ENCODE assay signal across 8 cellular contexts in the genomic region with DNA sequence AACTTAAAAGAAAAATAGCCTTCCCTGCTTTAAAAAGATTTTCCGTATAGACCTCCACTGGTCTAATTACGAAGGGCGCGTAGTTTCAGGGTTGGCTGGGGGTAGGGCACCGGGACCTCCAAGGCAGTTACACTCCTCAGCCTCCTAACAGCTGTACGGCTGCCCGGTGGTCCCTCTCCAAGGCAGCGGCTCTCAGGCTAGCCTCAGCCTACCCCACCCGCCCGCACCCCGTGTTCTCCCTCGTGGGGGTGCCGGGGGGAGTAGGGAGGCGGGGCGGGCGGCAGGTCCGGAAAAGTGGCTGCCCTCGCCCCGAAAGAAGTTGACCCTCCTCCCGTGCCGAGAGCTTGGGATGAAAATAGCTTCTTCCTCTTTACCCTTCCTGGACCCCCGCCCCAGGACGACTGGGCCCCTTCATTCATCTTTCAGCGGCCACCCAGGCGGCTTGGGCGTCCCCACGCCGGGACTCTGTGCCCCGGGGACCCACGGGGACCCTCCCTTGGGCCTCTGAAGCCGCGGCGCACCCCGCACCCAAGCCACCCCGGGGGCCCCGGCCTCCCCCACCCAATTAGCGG. TPM values are rescaled to one million over a fixed set of nuclear protein-coding genes. Genes with fewer than 3 reads are reported as not detected.
DNase-seq lines count a peak whose midpoint lies in the region; ATAC-seq and TF ChIP-seq lines count a peak whose summit lies in the region.

No MANE protein-coding gene starts in this region.

- peaks cover 7% of the 10 kb centered on the region for H3K36me3 Mint-ChIP-seq in activated CD4-positive, alpha-beta T cell treated with anti-CD3 and anti-CD28 coated beads, Interleukin-2, amount 10 ng/mL, durations not matched to agents 24 days and 14 days (ENCODE audit: low read depth)
- H3K36me3 Mint-ChIP-seq in activated T-helper 17 cell treated with anti-CD3 and anti-CD28 coated beads, Interleukin-2, amount 50 U/mL, for 72 hours (ENCODE audit: low read depth): peaks cover 26% of the 10 kb centered on the region

- H3K36me3 ChIP-seq in neuronal stem cell (replicated peaks in 1 of 2; ENCODE audit: control insufficient read depth in 2 of 2, insufficient read depth in 2 of 2, low read length in 2 of 2): peaks cover 0 to 4% of the 10 kb centered on the region in 2 donors

- H2AFZ ChIP-seq in neuronal stem cell (ENCODE audit: low read length): peak overlapping the region; percentile 100

- H4K91ac ChIP-seq in neuronal stem cell (ENCODE audit: low read depth, low read length, poor library complexity): peak overlapping the region; percentile 30

- WGBS in neuronal stem cell (ENCODE audit: extremely low coverage in 2 of 2, insufficient read length in 2 of 2, insufficient replicate concordance in 1 of 2), 2 donors: no CpG with 5 or more reads among the region's 37 CpGs

- H3K4me1 ChIP-seq in neuronal stem cell (ENCODE audit: control insufficient read depth in 2 of 2, insufficient read depth in 1 of 2, low read depth in 1 of 2, low read length in 2 of 2): peaks cover 7 to 10% of the 10 kb centered on the region in 2 donors

- no peak overlapping the region for H3K23ac ChIP-seq in neuronal stem cell (ENCODE audit: low read depth, low read length, poor library complexity)

- peak overlapping the region; percentile 100 for H3K27ac ChIP-seq in neuronal stem cell (replicated peaks; ENCODE audit: low read length)

- intact Hi-C loops in activated CD4-positive, alpha-beta T cell treated with anti-CD3 and anti-CD28 coated beads, Interleukin-2, amount 10 ng/mL, durations not matched to agents 24 days and 14 days (cut with micrococcal nuclease): loop anchor here (2.0 to 5.0 kb wide), 4 partner anchors 231 to 743 kb away; partner anchors contain the start of genes DYNC1H1, EIF5 and ZNF839

- no peaks in the 10 kb centered on the region for H3K9me3 Mint-ChIP-seq in activated CD4-positive, alpha-beta T cell treated with anti-CD3 and anti-CD28 coated beads, Interleukin-2, amount 10 ng/mL, durations not matched to agents 24 days and 14 days
- H3K9me3 Mint-ChIP-seq in activated T-helper 17 cell treated with anti-CD3 and anti-CD28 coated beads, Interleukin-2, amount 50 U/mL, for 72 hours: no peaks in the 10 kb centered on the region

- peak overlapping the region; percentile 84 for H3K4ac ChIP-seq in neuronal stem cell (ENCODE audit: low read length)

- H3K9ac ChIP-seq in neuronal stem cell (ENCODE audit: low read depth, low read length, poor library complexity): peak overlapping the region; percentile 88

- peaks cover 6% of the 10 kb centered on the region for H3K27me3 Mint-ChIP-seq in activated CD4-positive, alpha-beta T cell treated with anti-CD3 and anti-CD28 coated beads, Interleukin-2, amount 10 ng/mL, durations not matched to agents 24 days and 14 days
- H3K27me3 Mint-ChIP-seq in activated T-helper 17 cell treated with anti-CD3 and anti-CD28 coated beads, Interleukin-2, amount 50 U/mL, for 72 hours: no peaks in the 10 kb centered on the region

- ATAC-seq in activated T-helper 17 cell treated with anti-CD3 and anti-CD28 coated beads, Interleukin-2, amount 50 U/mL, for 72 hours (replicated peaks): no peak
- no peak for ATAC-seq in HG02588 (IDR thresholded peaks at IDR 0.05; ENCODE audit: unreplicated experiment)

- peak overlapping the region; percentile 94 for H3K14ac ChIP-seq in neuronal stem cell (ENCODE audit: low read length)

- peak overlapping the region; percentile 63 for H3K27ac Mint-ChIP-seq in activated CD4-positive, alpha-beta T cell treated with anti-CD3 and anti-CD28 coated beads, Interleukin-2, amount 10 ng/mL, durations not matched to agents 24 days and 14 days
- peak overlapping the region; percentile 77 for H3K27ac Mint-ChIP-seq in activated T-helper 17 cell treated with anti-CD3 and anti-CD28 coated beads, Interleukin-2, amount 50 U/mL, for 72 hours

- H3K4me1 Mint-ChIP-seq in activated CD4-positive, alpha-beta T cell treated with anti-CD3 and anti-CD28 coated beads, Interleukin-2, amount 10 ng/mL, durations not matched to agents 24 days and 14 days: peaks cover 23% of the 10 kb centered on the region
- peaks cover 12% of the 10 kb centered on the region for H3K4me1 Mint-ChIP-seq in activated T-helper 17 cell treated with anti-CD3 and anti-CD28 coated beads, Interleukin-2, amount 50 U/mL, for 72 hours

- no peak for TF ChIP-seq CTCF in fibroblast of villous mesenchyme (IDR thresholded peaks at IDR 0.05; ENCODE audit: insufficient read depth, low read depth, low read length)

- peak overlapping the region; percentile 54 for H3K4me2 ChIP-seq in neuronal stem cell (ENCODE audit: insufficient read depth, low read length, poor library complexity, severe bottlenecking)

- H3K18ac ChIP-seq in neuronal stem cell (ENCODE audit: low read length): peak overlapping the region; percentile 100

- H2BK5ac ChIP-seq in neuronal stem cell (ENCODE audit: low read length): peak overlapping the region; percentile 93

- H2BK12ac ChIP-seq in neuronal stem cell (ENCODE audit: low read length): peak overlapping the region; percentile 73

- peak overlapping the region; percentile 88 for H3K4me3 Mint-ChIP-seq in activated CD4-positive, alpha-beta T cell treated with anti-CD3 and anti-CD28 coated beads, Interleukin-2, amount 10 ng/mL, durations not matched to agents 24 days and 14 days
- H3K4me3 Mint-ChIP-seq in activated T-helper 17 cell treated with anti-CD3 and anti-CD28 coated beads, Interleukin-2, amount 50 U/mL, for 72 hours: peak overlapping the region; percentile 77

- no peak for DNase-seq in activated CD4-positive, alpha-beta T cell treated with anti-CD3 and anti-CD28 coated beads, Interleukin-2, amount 10 ng/mL, durations not matched to agents 24 days and 14 days
- DNase-seq in activated CD4-positive, alpha-beta T cell treated with anti-CD3 and anti-CD28 coated beads for 48 hours: no peak
- DNase-seq in NCI-H1092 treated with DMSO at 0.1 percent for 48 hours (lab: John Stamatoyannopoulos, UW): peak; percentile 37
- peak; percentile 40 for DNase-seq in fibroblast of villous mesenchyme (ENCODE audit: low read depth)
- DNase-seq in neuronal stem cell (ENCODE audit: low spot score): no peak
- DNase-seq in stimulated activated naive CD4-positive, alpha-beta T cell treated with Interleukin-2 at 50 U/mL for 16 hours (lab: John Stamatoyannopoulos, UW): no peak

- H2AK5ac ChIP-seq in neuronal stem cell (ENCODE audit: low read depth, low read length): peak overlapping the region; percentile 98

- H4K8ac ChIP-seq in neuronal stem cell (ENCODE audit: low read depth, low read length): peak overlapping the region; percentile 65

- peak overlapping the region; percentile 81 for H2BK15ac ChIP-seq in neuronal stem cell (ENCODE audit: low read length)

- H3K4me3 ChIP-seq in fibroblast of villous mesenchyme (ENCODE audit: low read depth, low read length): peak overlapping the region; percentile 80
- H3K4me3 ChIP-seq in neuronal stem cell (ENCODE audit: low read length in 2 of 2): peak overlapping the region; percentile 94 to 96

- H2BK120ac ChIP-seq in neuronal stem cell (ENCODE audit: low read depth, low read length): no peak overlapping the region

- no peaks in the 10 kb centered on the region for H3K27me3 ChIP-seq in neuronal stem cell (ENCODE audit: control insufficient read depth in 3 of 3, insufficient read depth in 3 of 3, low read depth in 1 of 3, low read length in 3 of 3)

- no peaks in the 10 kb centered on the region for H3K9me3 ChIP-seq in neuronal stem cell (replicated peaks in 1 of 2; ENCODE audit: control insufficient read depth in 2 of 2, insufficient read depth in 1 of 2, low read depth in 1 of 2, low read length in 2 of 2)

- H3K79me1 ChIP-seq in neuronal stem cell (ENCODE audit: low read depth, low read length): peaks cover 3% of the 10 kb centered on the region

RNA-seq across cellular contexts. Expression of gene RCOR1, which starts 1.0 kb away (rescaled TPM):
- total RNA-seq in activated CD4-positive, alpha-beta T cell treated with anti-CD3 and anti-CD28 coated beads, Interleukin-2, amount 10 ng/mL, durations not matched to agents 24 days and 14 days: 21.8 and 24.0 TPM in 2 replicates
- total RNA-seq in activated T-helper 17 cell treated with anti-CD3 and anti-CD28 coated beads, Interleukin-2, amount 50 U/mL, for 72 hours: 10 to 100 TPM; 16.4 to 23.6 TPM
- total RNA-seq in fibroblast of villous mesenchyme: 12.6 and 23.7 TPM in 2 replicates
- polyA plus RNA-seq in neuronal stem cell (2013, experiment 1 of 2): 17.2 TPM
- polyA plus RNA-seq in neuronal stem cell (2013, experiment 2 of 2): 18.0 TPM

Comparison
In these comparisons a context has a peak if more than half of its experiments do, and no peak if none do; other contexts are left out.
1. DNase-seq: peak in NCI-H1092 treated with DMSO at 0.1 percent for 48 hours (single experiment) and fibroblast of villous mesenchyme (single experiment); none in activated CD4-positive, alpha-beta T cell treated with anti-CD3 and anti-CD28 coated beads, Interleukin-2, amount 10 ng/mL, durations not matched to agents 24 days and 14 days (single experiment), activated CD4-positive, alpha-beta T cell treated with anti-CD3 and anti-CD28 coated beads for 48 hours (single experiment), neuronal stem cell (single experiment) and stimulated activated naive CD4-positive, alpha-beta T cell treated with Interleukin-2 at 50 U/mL for 16 hours (single experiment).